1 cellular context compared by ENCODE assay signal in the genomic region with DNA sequence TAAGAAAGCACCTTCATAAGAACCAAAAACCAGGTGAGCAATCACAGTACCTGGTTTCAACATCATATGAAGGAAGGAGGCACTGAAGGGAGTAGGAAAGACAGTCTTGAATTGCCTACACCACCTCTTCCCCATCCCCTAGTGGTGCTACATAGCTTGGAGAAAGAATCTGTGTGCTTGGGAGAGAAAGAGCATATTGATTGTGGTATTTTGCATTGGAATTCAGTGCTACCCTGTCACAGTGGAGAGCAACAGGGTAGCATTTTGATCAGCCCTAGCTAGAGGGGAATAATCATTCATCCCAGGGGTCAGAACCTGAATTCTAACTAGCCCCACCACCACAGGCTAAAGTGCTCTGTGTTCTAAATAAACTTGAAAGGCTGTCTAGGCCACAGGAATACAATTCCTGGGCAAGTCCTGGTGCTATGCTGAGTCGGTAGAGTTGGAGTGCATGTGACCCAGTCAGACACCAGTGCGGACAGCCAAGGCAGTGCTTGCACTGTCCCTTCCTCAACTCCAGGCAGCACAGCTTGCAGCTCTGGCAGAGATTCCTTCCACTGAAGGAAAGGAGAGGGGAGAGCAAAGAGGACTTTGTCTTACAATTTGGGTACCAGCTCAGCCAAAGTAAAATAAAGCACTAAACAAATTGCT.
TF ChIP-seq lines count a peak whose summit lies in the region.

No MANE protein-coding gene starts in this region.

TF ChIP-seq in WTC11, 78 proteins besides CTCF, POLR2A, EP300 and RAD21 (continued from another document):
- TF ChIP-seq, protein P1, sequence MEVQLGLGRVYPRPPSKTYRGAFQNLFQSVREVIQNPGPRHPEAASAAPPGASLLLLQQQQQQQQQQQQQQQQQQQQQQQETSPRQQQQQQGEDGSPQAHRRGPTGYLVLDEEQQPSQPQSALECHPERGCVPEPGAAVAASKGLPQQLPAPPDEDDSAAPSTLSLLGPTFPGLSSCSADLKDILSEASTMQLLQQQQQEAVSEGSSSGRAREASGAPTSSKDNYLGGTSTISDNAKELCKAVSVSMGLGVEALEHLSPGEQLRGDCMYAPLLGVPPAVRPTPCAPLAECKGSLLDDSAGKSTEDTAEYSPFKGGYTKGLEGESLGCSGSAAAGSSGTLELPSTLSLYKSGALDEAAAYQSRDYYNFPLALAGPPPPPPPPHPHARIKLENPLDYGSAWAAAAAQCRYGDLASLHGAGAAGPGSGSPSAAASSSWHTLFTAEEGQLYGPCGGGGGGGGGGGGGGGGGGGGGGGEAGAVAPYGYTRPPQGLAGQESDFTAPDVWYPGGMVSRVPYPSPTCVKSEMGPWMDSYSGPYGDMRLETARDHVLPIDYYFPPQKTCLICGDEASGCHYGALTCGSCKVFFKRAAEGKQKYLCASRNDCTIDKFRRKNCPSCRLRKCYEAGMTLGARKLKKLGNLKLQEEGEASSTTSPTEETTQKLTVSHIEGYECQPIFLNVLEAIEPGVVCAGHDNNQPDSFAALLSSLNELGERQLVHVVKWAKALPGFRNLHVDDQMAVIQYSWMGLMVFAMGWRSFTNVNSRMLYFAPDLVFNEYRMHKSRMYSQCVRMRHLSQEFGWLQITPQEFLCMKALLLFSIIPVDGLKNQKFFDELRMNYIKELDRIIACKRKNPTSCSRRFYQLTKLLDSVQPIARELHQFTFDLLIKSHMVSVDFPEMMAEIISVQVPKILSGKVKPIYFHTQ (CRISPR knock-in tag; IDR thresholded peaks at IDR 0.05): no peak
- TF ChIP-seq EMX1 (CRISPR knock-in tag; IDR thresholded peaks at IDR 0.05): no peak
- TF ChIP-seq, protein P2, sequence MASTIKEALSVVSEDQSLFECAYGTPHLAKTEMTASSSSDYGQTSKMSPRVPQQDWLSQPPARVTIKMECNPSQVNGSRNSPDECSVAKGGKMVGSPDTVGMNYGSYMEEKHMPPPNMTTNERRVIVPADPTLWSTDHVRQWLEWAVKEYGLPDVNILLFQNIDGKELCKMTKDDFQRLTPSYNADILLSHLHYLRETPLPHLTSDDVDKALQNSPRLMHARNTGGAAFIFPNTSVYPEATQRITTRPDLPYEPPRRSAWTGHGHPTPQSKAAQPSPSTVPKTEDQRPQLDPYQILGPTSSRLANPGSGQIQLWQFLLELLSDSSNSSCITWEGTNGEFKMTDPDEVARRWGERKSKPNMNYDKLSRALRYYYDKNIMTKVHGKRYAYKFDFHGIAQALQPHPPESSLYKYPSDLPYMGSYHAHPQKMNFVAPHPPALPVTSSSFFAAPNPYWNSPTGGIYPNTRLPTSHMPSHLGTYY (CRISPR knock-in tag; IDR thresholded peaks at IDR 0.05): no peak
- no peak for TF ChIP-seq TEAD1 (CRISPR knock-in tag; IDR thresholded peaks at IDR 0.05)
- no peak for TF ChIP-seq SOX15 (CRISPR knock-in tag; IDR thresholded peaks at IDR 0.05)
- TF ChIP-seq, protein P3, sequence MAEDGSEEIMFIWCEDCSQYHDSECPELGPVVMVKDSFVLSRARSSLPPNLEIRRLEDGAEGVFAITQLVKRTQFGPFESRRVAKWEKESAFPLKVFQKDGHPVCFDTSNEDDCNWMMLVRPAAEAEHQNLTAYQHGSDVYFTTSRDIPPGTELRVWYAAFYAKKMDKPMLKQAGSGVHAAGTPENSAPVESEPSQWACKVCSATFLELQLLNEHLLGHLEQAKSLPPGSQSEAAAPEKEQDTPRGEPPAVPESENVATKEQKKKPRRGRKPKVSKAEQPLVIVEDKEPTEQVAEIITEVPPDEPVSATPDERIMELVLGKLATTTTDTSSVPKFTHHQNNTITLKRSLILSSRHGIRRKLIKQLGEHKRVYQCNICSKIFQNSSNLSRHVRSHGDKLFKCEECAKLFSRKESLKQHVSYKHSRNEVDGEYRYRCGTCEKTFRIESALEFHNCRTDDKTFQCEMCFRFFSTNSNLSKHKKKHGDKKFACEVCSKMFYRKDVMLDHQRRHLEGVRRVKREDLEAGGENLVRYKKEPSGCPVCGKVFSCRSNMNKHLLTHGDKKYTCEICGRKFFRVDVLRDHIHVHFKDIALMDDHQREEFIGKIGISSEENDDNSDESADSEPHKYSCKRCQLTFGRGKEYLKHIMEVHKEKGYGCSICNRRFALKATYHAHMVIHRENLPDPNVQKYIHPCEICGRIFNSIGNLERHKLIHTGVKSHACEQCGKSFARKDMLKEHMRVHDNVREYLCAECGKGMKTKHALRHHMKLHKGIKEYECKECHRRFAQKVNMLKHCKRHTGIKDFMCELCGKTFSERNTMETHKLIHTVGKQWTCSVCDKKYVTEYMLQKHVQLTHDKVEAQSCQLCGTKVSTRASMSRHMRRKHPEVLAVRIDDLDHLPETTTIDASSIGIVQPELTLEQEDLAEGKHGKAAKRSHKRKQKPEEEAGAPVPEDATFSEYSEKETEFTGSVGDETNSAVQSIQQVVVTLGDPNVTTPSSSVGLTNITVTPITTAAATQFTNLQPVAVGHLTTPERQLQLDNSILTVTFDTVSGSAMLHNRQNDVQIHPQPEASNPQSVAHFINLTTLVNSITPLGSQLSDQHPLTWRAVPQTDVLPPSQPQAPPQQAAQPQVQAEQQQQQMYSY (CRISPR knock-in tag; IDR thresholded peaks at IDR 0.05): no peak
- no peak for TF ChIP-seq NFATC4 (CRISPR knock-in tag; IDR thresholded peaks at IDR 0.05)
- TF ChIP-seq, protein P4, sequence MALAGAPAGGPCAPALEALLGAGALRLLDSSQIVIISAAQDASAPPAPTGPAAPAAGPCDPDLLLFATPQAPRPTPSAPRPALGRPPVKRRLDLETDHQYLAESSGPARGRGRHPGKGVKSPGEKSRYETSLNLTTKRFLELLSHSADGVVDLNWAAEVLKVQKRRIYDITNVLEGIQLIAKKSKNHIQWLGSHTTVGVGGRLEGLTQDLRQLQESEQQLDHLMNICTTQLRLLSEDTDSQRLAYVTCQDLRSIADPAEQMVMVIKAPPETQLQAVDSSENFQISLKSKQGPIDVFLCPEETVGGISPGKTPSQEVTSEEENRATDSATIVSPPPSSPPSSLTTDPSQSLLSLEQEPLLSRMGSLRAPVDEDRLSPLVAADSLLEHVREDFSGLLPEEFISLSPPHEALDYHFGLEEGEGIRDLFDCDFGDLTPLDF (CRISPR knock-in tag; IDR thresholded peaks at IDR 0.05): no peak
